ENCODE assay signal across 1 cellular context in genomic region chr5:150335778-150336177, GRCh38.
TF ChIP-seq lines count a peak whose summit lies in the region.

No MANE protein-coding gene starts in this region.

TF ChIP-seq in IMR-90, 13 proteins besides CTCF, POLR2A, EP300 and RAD21:
- TF ChIP-seq USF2 (IDR thresholded peaks at IDR 0.05; ENCODE audit: low read depth, low read length): no peak
- no peak for TF ChIP-seq SMC3 (IDR thresholded peaks at IDR 0.05; ENCODE audit: low read depth, low read length)
- no peak for TF ChIP-seq RFX5 (IDR thresholded peaks at IDR 0.05; ENCODE audit: low read depth, low read length)
- TF ChIP-seq RCOR1 (IDR thresholded peaks at IDR 0.05; ENCODE audit: insufficient replicate concordance, low read length): no peak
- TF ChIP-seq MAZ (IDR thresholded peaks at IDR 0.05; ENCODE audit: borderline replicate concordance, low read depth, low read length): no peak
- TF ChIP-seq ELK1 (IDR thresholded peaks at IDR 0.05; ENCODE audit: borderline replicate concordance, low read depth, low read length): no peak
- TF ChIP-seq FOS (IDR thresholded peaks at IDR 0.05; ENCODE audit: low read depth, low read length): no peak
